Comparison of ENCODE assay signal across 2 cellular contexts in genomic region chr6:149440735-149441662, GRCh38.
TF ChIP-seq lines count a peak whose summit lies in the region.

No MANE protein-coding gene starts in this region.

TF ChIP-seq in SK-N-SH, 30 proteins besides CTCF, POLR2A, EP300 and RAD21 (continued from another document and continues in another):
- TF ChIP-seq REST (IDR thresholded peaks at IDR 0.05; ENCODE audit: low read depth, low read length) (no peak), USF1 (IDR thresholded peaks at IDR 0.05; ENCODE audit: borderline replicate concordance, low read depth) (no peak), SIN3A (IDR thresholded peaks at IDR 0.05; ENCODE audit: borderline replicate concordance, low read depth, low read length) (no peak), POLR2AphosphoS5 (IDR thresholded peaks at IDR 0.05; ENCODE audit: low read depth, low read length) (no peak), ELF1 (IDR thresholded peaks at IDR 0.05) (no peak), MEF2A (IDR thresholded peaks at IDR 0.05; ENCODE audit: borderline replicate concordance, low read depth) (no peak), FOXJ3 (CRISPR knock-in tag; IDR thresholded peaks at IDR 0.05) (no peak), FOSL2 (IDR thresholded peaks at IDR 0.05; ENCODE audit: borderline replicate concordance, low read depth) (peak; percentile 46; the same call in 1 of the 2 replicates), FOXM1 (IDR thresholded peaks at IDR 0.05; ENCODE audit: low read depth) (no peak), MXI1 (IDR thresholded peaks at IDR 0.05; ENCODE audit: low read depth, low read length) (no peak), EZH2phosphoT487 (IDR thresholded peaks at IDR 0.05; ENCODE audit: borderline replicate concordance, low read depth) (no peak), CHD2 (IDR thresholded peaks at IDR 0.05; ENCODE audit: low read length, partially characterized antibody) (no peak), RXRA (IDR thresholded peaks at IDR 0.05; ENCODE audit: borderline replicate concordance, low read depth) (no peak), GABPA (IDR thresholded peaks at IDR 0.05; ENCODE audit: low read depth) (no peak), YY1 (IDR thresholded peaks at IDR 0.05; ENCODE audit: low read depth) (no peak), PBX3 (IDR thresholded peaks at IDR 0.05) (no peak)
- TF ChIP-seq, protein P1, sequence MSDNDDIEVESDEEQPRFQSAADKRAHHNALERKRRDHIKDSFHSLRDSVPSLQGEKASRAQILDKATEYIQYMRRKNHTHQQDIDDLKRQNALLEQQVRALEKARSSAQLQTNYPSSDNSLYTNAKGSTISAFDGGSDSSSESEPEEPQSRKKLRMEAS (IDR thresholded peaks at IDR 0.05; ENCODE audit: low read depth), result no peak
- TF ChIP-seq, protein P2, sequence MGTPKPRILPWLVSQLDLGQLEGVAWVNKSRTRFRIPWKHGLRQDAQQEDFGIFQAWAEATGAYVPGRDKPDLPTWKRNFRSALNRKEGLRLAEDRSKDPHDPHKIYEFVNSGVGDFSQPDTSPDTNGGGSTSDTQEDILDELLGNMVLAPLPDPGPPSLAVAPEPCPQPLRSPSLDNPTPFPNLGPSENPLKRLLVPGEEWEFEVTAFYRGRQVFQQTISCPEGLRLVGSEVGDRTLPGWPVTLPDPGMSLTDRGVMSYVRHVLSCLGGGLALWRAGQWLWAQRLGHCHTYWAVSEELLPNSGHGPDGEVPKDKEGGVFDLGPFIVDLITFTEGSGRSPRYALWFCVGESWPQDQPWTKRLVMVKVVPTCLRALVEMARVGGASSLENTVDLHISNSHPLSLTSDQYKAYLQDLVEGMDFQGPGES (IDR thresholded peaks at IDR 0.05; ENCODE audit: low read depth, low read length), result no peak
- TF ChIP-seq, protein P3, sequence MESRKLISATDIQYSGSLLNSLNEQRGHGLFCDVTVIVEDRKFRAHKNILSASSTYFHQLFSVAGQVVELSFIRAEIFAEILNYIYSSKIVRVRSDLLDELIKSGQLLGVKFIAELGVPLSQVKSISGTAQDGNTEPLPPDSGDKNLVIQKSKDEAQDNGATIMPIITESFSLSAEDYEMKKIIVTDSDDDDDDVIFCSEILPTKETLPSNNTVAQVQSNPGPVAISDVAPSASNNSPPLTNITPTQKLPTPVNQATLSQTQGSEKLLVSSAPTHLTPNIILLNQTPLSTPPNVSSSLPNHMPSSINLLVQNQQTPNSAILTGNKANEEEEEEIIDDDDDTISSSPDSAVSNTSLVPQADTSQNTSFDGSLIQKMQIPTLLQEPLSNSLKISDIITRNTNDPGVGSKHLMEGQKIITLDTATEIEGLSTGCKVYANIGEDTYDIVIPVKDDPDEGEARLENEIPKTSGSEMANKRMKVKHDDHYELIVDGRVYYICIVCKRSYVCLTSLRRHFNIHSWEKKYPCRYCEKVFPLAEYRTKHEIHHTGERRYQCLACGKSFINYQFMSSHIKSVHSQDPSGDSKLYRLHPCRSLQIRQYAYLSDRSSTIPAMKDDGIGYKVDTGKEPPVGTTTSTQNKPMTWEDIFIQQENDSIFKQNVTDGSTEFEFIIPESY (IDR thresholded peaks at IDR 0.05; ENCODE audit: borderline replicate concordance, low read depth), result no peak
- TF ChIP-seq, protein P4, sequence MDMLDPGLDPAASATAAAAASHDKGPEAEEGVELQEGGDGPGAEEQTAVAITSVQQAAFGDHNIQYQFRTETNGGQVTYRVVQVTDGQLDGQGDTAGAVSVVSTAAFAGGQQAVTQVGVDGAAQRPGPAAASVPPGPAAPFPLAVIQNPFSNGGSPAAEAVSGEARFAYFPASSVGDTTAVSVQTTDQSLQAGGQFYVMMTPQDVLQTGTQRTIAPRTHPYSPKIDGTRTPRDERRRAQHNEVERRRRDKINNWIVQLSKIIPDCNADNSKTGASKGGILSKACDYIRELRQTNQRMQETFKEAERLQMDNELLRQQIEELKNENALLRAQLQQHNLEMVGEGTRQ (IDR thresholded peaks at IDR 0.05; ENCODE audit: borderline replicate concordance, low read depth, low read length), result no peak

TF ChIP-seq in liver, 16 proteins besides CTCF, POLR2A, EP300 and RAD21 (continued from another document):
- TF ChIP-seq REST (IDR thresholded peaks at IDR 0.05) (no peak), HNF4G (IDR thresholded peaks at IDR 0.05) (no peak), ATF3 (IDR thresholded peaks at IDR 0.05) (no peak), GABPA (IDR thresholded peaks at IDR 0.05 in 1 of 2, conservative IDR thresholded peaks at IDR 0.05 in 1 of 2) (no peak)
